ENCODE assay signal across 8 cellular contexts in genomic region chr2:88055049-88055435, GRCh38. TPM values are rescaled to one million over a fixed set of nuclear protein-coding genes. Genes with fewer than 3 reads are reported as not detected.
DNase-seq lines count a peak whose midpoint lies in the region; ATAC-seq and TF ChIP-seq lines count a peak whose summit lies in the region.

No MANE protein-coding gene starts in this region.

- H3K27ac Mint-ChIP-seq in T-helper 2 cell treated with Interferon-gamma antibody and Interleukin-4, amounts not matched to agents 5 μg/mL and 100 μg/mL, for 36 hours = peak overlapping the region; percentile 97

- ATAC-seq in GM19395 (IDR thresholded peaks at IDR 0.05; ENCODE audit: unreplicated experiment) (peak; percentile 1), GM18867 (IDR thresholded peaks at IDR 0.05; ENCODE audit: unreplicated experiment) (no peak), HG03354 (IDR thresholded peaks at IDR 0.05; ENCODE audit: poor library complexity, severe bottlenecking, unreplicated experiment) (no peak)

- no peaks in the 10 kb centered on the region for H3K9me3 ChIP-seq in ovary

- H3K4me1 ChIP-seq in ovary (ENCODE audit: insufficient read depth) = peaks cover 7% of the 10 kb centered on the region

- H3K36me3 Mint-ChIP-seq in T-helper 2 cell treated with Interferon-gamma antibody and Interleukin-4, amounts not matched to agents 5 μg/mL and 100 μg/mL, for 36 hours (ENCODE audit: low read depth) = peaks cover 42% of the 10 kb centered on the region

- H3K27me3 Mint-ChIP-seq in T-helper 2 cell treated with Interferon-gamma antibody and Interleukin-4, amounts not matched to agents 5 μg/mL and 100 μg/mL, for 36 hours (ENCODE audit: low read depth) = no peaks in the 10 kb centered on the region

- 0 to 1% (median 0%) methylated on average over 17 of the region's 17 CpGs for WGBS in ovary, 3 donors

- H3K9me3 Mint-ChIP-seq in T-helper 2 cell treated with Interferon-gamma antibody and Interleukin-4, amounts not matched to agents 5 μg/mL and 100 μg/mL, for 36 hours = no peaks in the 10 kb centered on the region

- H3K4me3 Mint-ChIP-seq in T-helper 2 cell treated with Interferon-gamma antibody and Interleukin-4, amounts not matched to agents 5 μg/mL and 100 μg/mL, for 36 hours = peak overlapping the region; percentile 100

- peaks cover 51% of the 10 kb centered on the region for H3K4me1 Mint-ChIP-seq in T-helper 2 cell treated with Interferon-gamma antibody and Interleukin-4, amounts not matched to agents 5 μg/mL and 100 μg/mL, for 36 hours (ENCODE audit: low read depth)

- H3K36me3 ChIP-seq in ovary = no peaks in the 10 kb centered on the region

- no peak for TF ChIP-seq EP300 in ovary (IDR thresholded peaks at IDR 0.05)

- H3K4me3 ChIP-seq in fibroblast of the aortic adventitia (ENCODE audit: low read depth, low read length) = peak overlapping the region; percentile 93
- peak overlapping the region; percentile 95 for H3K4me3 ChIP-seq in ovary

- DNase-seq in A172 (ENCODE audit: low spot score) = peak; percentile 33
- no peak for DNase-seq in T-helper 2 cell treated with Interferon-gamma antibody and Interleukin-4, amounts not matched to agents 5 μg/mL and 100 μg/mL, for 36 hours (ENCODE audit: low spot score)
- peak; percentile 52 for DNase-seq in fibroblast of the aortic adventitia (ENCODE audit: low read depth)
- DNase-seq in ovary = peak in 3 of 5 donors; percentile 16 to 20 (median 18)
- no peak for DNase-seq in NOMO-1 treated with DMSO at 0.1 percent for 48 hours (lab: John Stamatoyannopoulos, UW; ENCODE audit: unreplicated experiment)

- TF ChIP-seq CTCF in fibroblast of the aortic adventitia (IDR thresholded peaks at IDR 0.05; ENCODE audit: insufficient read depth, low read length) (no peak), ovary (IDR thresholded peaks at IDR 0.05) (no peak)

- intact Hi-C loops in ovary (cut with DNase I) = loop anchor here in 1 of 4 donors (10.0 kb wide), 1 partner anchor 110 kb away; no protein-coding TSS in a partner anchor

- no peaks in the 10 kb centered on the region for H3K27me3 ChIP-seq in ovary

- peak overlapping the region; percentile 95 to 96 for H3K27ac ChIP-seq in ovary

- no peak for TF ChIP-seq POLR2A in ovary (IDR thresholded peaks at IDR 0.05)

RNA-seq across cellular contexts. Expression of gene KRCC1, which starts 0.5 kb away (rescaled TPM):
- 41.7 and 63.6 TPM in 2 replicates for total RNA-seq in A172 (2014; rRNA removed; shearing (Covaris generic))
- total RNA-seq in fibroblast of the aortic adventitia (ENCODE audit: low replicate concordance) (15.1 and 43.2 TPM in 2 replicates), ovary (10 to 100 TPM; 17.1 to 24.2 (median 21.4) TPM)
- 10 to 100 TPM; 24.8 to 25.7 TPM for polyA plus RNA-seq in ovary

RNA-seq across cellular contexts. Expression of gene SMYD1, which starts 12.6 kb away (rescaled TPM):
- total RNA-seq in A172 (2014; rRNA removed; shearing (Covaris generic)) = not detected in 2 replicates
- total RNA-seq in fibroblast of the aortic adventitia (ENCODE audit: low replicate concordance) (not detected in 2 replicates), ovary (under 1 TPM in 2 of 7 donors, not detected in 5; 0.05 to 0.10 TPM)
- not detected for polyA plus RNA-seq in ovary

RNA-seq across cellular contexts. Expression of gene RNU2-63P, which starts 38.7 kb away (rescaled TPM):
- not detected in 2 replicates for total RNA-seq in A172 (2014; rRNA removed; shearing (Covaris generic))
- not detected in 2 replicates for total RNA-seq in fibroblast of the aortic adventitia (ENCODE audit: low replicate concordance)
- total RNA-seq in ovary = 1 to 10 TPM in 2 of 7 donors, not detected in 5; 2.3 to 8.3 TPM
- not detected for polyA plus RNA-seq in ovary

Comparison
In these comparisons a context has a peak if more than half of its experiments do, and no peak if none do; other contexts are left out.
1. DNase-seq: peak in A172 (single experiment), fibroblast of the aortic adventitia (single experiment) and ovary (3 of 5); none in T-helper 2 cell treated with Interferon-gamma antibody and Interleukin-4, amounts not matched to agents 5 μg/mL and 100 μg/mL, for 36 hours (single experiment) and NOMO-1 treated with DMSO at 0.1 percent for 48 hours (single experiment).